Comparison of ENCODE assay signal across 8 cellular contexts in the genomic region with DNA sequence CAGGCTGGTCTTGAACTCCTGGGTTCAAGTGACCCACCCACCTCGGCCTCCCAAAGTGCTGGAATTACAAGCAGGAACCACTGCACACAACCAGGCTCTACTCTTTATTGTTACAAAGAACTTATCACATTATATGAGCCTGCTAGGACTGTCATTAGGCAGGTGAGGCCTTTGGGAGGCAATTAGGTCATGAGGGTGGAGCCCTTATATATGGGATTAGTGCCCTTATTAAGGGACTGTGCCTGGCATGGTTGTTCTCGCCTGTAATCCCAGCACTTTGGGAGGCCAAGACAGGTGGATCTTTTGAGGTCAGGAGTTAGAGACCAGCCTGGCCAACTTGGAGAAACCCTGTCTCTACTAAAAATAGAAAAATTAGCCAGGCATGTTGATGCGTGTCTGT. TPM values are rescaled to one million over a fixed set of nuclear protein-coding genes. Genes with fewer than 3 reads are reported as not detected.
"Had no signal": no experiment of that assay in that cellular context is flagged by ENCODE, and none has a peak within 500 bp of the region (broad histone marks: within the 10 kb centered on the region; RNA-seq: fewer than 3 reads in every experiment).

No MANE protein-coding gene starts in this region.

- H3K27me3 Mint-ChIP-seq: IgD-negative memory B cell had no signal

- FAIRE-seq: HTR-8/SVneo, K562 had no signal

- H3K4me1 Mint-ChIP-seq: IgD-negative memory B cell had no signal

- H3K9me3 Mint-ChIP-seq: IgD-negative memory B cell had no signal

- H3K27ac ChIP-seq: HL-60 had no signal

- H3K27ac Mint-ChIP-seq: IgD-negative memory B cell had no signal

- H3K4me3 ChIP-seq: K562 had no signal

- DNase-seq: IMR-90, KBM-7 had no signal

- H3K36me3 Mint-ChIP-seq: IgD-negative memory B cell had no signal

RNA-seq across cellular contexts. Expression of gene RAPSN, which starts 12.2 kb away (rescaled TPM):
- total RNA-seq: HT-29, HT1080, IMR-90 had no signal

RNA-seq across cellular contexts. Expression of gene SPI1, which starts 58.4 kb away (rescaled TPM):
- total RNA-seq: HT-29, HT1080, IMR-90 had no signal
- polyA plus RNA-seq: IMR-90 had no signal
